In genomic region chr9:71719585-71719984, GRCh38 we compare ENCODE assay signal across 16 cellular contexts. TPM values are rescaled to one million over a fixed set of nuclear protein-coding genes. Genes with fewer than 3 reads are reported as not detected.
DNase-seq lines count a peak whose midpoint lies in the region; ATAC-seq and TF ChIP-seq lines count a peak whose summit lies in the region.
"Had no signal": no experiment of that assay in that cellular context is flagged by ENCODE, and none has a peak within 500 bp of the region (broad histone marks: within the 10 kb centered on the region; RNA-seq: fewer than 3 reads in every experiment).

No MANE protein-coding gene starts in this region.

- TF ChIP-seq CTCF in foreskin keratinocyte (conservative IDR thresholded peaks at IDR 0.05) = no peak
- TF ChIP-seq CTCF in prostate gland (IDR thresholded peaks at IDR 0.05) = no peak

- peak; percentile 27 for ATAC-seq in foreskin keratinocyte
- no peak for ATAC-seq in GM21515 (IDR thresholded peaks at IDR 0.05; ENCODE audit: unreplicated experiment)
- ATAC-seq: activated CD8-positive, alpha-beta memory T cell treated with anti-CD3 and anti-CD28 coated beads, Interleukin-2, amount 10 ng/mL, durations not matched to agents 7 days and 5 days; stimulated activated naive CD8-positive, alpha-beta T cell treated with anti-CD3 and anti-CD28 coated beads, Interleukin-15, Interleukin-2, amounts not matched to agents 100 U/mL and 50 U/mL, for 24 hours had no signal

- peak overlapping the region; percentile 18 for H3K4me3 ChIP-seq in adipocyte (ENCODE audit: low read length)
- H3K4me3 ChIP-seq in prostate gland = no peak overlapping the region
- H3K4me3 ChIP-seq: HAP-1 had no signal

- no peak overlapping the region for H3K27ac ChIP-seq in foreskin keratinocyte
- H3K27ac ChIP-seq in prostate gland = no peak overlapping the region

- intact Hi-C loops in prostate gland (cut with DNase I) = no loop called here

- peak; percentile 62 for DNase-seq in GM04504 (ENCODE audit: low read depth)
- peak; percentile 54 for DNase-seq in adipocyte (ENCODE audit: low read depth)
- peak in 1 of 2 donors; percentile 31 for DNase-seq in foreskin keratinocyte
- peak; percentile 21 for DNase-seq in prostate gland (ENCODE audit: low spot score)
- DNase-seq in NCI-H2196 treated with DMSO at 0.1 percent for 48 hours (lab: John Stamatoyannopoulos, UW; ENCODE audit: unreplicated experiment) = no peak
- no peak for DNase-seq in stimulated activated naive CD4-positive, alpha-beta T cell treated with Interleukin-2 at 50 U/mL for 16 hours (lab: John Stamatoyannopoulos, UW)
- DNase-seq in RKO (ENCODE audit: low spot score) = no peak
- DNase-seq: activated CD8-positive, alpha-beta memory T cell treated with anti-CD3 and anti-CD28 coated beads, Interleukin-2, amount 10 ng/mL, durations not matched to agents 7 days and 5 days; amniotic stem cell; NCI-H2081; NK-92 treated with Interleukin-12 subunit alpha and Interleukin-12 subunit beta, amount 100 ng/mL, for 24 hours; occipital lobe; stimulated activated naive CD8-positive, alpha-beta T cell treated with anti-CD3 and anti-CD28 coated beads, Interleukin-15, Interleukin-2, amounts not matched to agents 100 U/mL and 50 U/mL, for 24 hours; SW 1271 had no signal

- peaks cover 70% of the 10 kb centered on the region for H3K36me3 ChIP-seq in adipocyte (ENCODE audit: control insufficient read depth, insufficient read depth, low read length, severe bottlenecking)
- H3K36me3 ChIP-seq in prostate gland = no peaks in the 10 kb centered on the region

- no peak for TF ChIP-seq POLR2A in prostate gland (IDR thresholded peaks at IDR 0.05)

- H3K9me3 ChIP-seq in adipocyte (ENCODE audit: control insufficient read depth, low read length) (no peaks in the 10 kb centered on the region), prostate gland (no peaks in the 10 kb centered on the region)
- H3K9me3 ChIP-seq: HAP-1 had no signal

- H3K27me3 ChIP-seq in adipocyte (replicated peaks; ENCODE audit: control insufficient read depth, insufficient read depth, low read length) (no peaks in the 10 kb centered on the region), foreskin keratinocyte (no peaks in the 10 kb centered on the region), prostate gland (replicated peaks; ENCODE audit: insufficient read depth) (no peaks in the 10 kb centered on the region)

- no peak overlapping the region for H3K9ac ChIP-seq in adipocyte (ENCODE audit: low read length)

- H3K4me1 ChIP-seq in adipocyte (ENCODE audit: control insufficient read depth, insufficient read depth, low read length) (peaks cover 18% of the 10 kb centered on the region), foreskin keratinocyte (peaks cover 6% of the 10 kb centered on the region), prostate gland (replicated peaks) (no peaks in the 10 kb centered on the region)
- H3K4me1 ChIP-seq: HAP-1 had no signal

- WGBS in prostate gland = 38% methylated on average over 5 of the region's 5 CpGs

RNA-seq across cellular contexts. Expression of gene CEMIP2, which starts 48.7 kb away (rescaled TPM):
- total RNA-seq in foreskin keratinocyte = 43.3 and 52.0 TPM in 2 replicates
- 14.7 and 17.4 TPM in 2 replicates for polyA plus RNA-seq in foreskin keratinocyte
- 10 to 100 TPM; 20.4 to 86.5 TPM for total RNA-seq in prostate gland

Comparison
In these comparisons a context has a peak if more than half of its experiments do, and no peak if none do; other contexts are left out.
1. DNase-seq: peak in GM04504 (single experiment), adipocyte (single experiment) and prostate gland (single experiment); none in NCI-H2196 treated with DMSO at 0.1 percent for 48 hours (single experiment), stimulated activated naive CD4-positive, alpha-beta T cell treated with Interleukin-2 at 50 U/mL for 16 hours (single experiment) and RKO (single experiment).